ENCODE assay signal across 2 cellular contexts in genomic region chr19:3380829-3381228, GRCh38.
TF ChIP-seq lines count a peak whose summit lies in the region.

No MANE protein-coding gene starts in this region.

TF ChIP-seq in HCT116, 20 proteins besides CTCF, POLR2A, EP300 and RAD21:
- TF ChIP-seq FOSL1 (IDR thresholded peaks at IDR 0.05; ENCODE audit: low read depth), result no peak
- no peak for TF ChIP-seq SRF (IDR thresholded peaks at IDR 0.05; ENCODE audit: low read depth)
- no peak for TF ChIP-seq EZH2 (IDR thresholded peaks at IDR 0.05)
- TF ChIP-seq ELF1 (IDR thresholded peaks at IDR 0.05; ENCODE audit: borderline replicate concordance, low read depth), result no peak
- no peak for TF ChIP-seq SP1 (IDR thresholded peaks at IDR 0.05; ENCODE audit: low read depth)
- TF ChIP-seq ZNF274 (IDR thresholded peaks at IDR 0.05; ENCODE audit: low read depth, low read length), result no peak
- no peak for TF ChIP-seq EGR1 (IDR thresholded peaks at IDR 0.05; ENCODE audit: low read depth)
- no peak for TF ChIP-seq EZH2phosphoT487 (IDR thresholded peaks at IDR 0.05; ENCODE audit: borderline replicate concordance)
- no peak for TF ChIP-seq ZBTB33 (IDR thresholded peaks at IDR 0.05; ENCODE audit: extremely low read depth, insufficient replicate concordance, low read length)
- TF ChIP-seq TCF7L2 (IDR thresholded peaks at IDR 0.05; ENCODE audit: borderline replicate concordance, extremely low read depth, insufficient read depth, insufficient read length), result no peak
- no peak for TF ChIP-seq REST (IDR thresholded peaks at IDR 0.05; ENCODE audit: low read depth)
- TF ChIP-seq CBX3 (IDR thresholded peaks at IDR 0.05; ENCODE audit: low read depth), result no peak
- TF ChIP-seq, protein P1, sequence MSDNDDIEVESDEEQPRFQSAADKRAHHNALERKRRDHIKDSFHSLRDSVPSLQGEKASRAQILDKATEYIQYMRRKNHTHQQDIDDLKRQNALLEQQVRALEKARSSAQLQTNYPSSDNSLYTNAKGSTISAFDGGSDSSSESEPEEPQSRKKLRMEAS (IDR thresholded peaks at IDR 0.05), result no peak
- TF ChIP-seq CEBPB (IDR thresholded peaks at IDR 0.05; ENCODE audit: low read depth), result no peak
- TF ChIP-seq YY1 (IDR thresholded peaks at IDR 0.05; ENCODE audit: extremely low read depth, insufficient replicate concordance, low read depth, low read length), result no peak
- TF ChIP-seq ZFX (IDR thresholded peaks at IDR 0.05), result no peak

TF ChIP-seq in K562, 482 proteins besides CTCF, POLR2A, EP300 and RAD21:
- TF ChIP-seq KAT8 (IDR thresholded peaks at IDR 0.05; ENCODE audit: low read depth) (no peak), CHD4 (IDR thresholded peaks at IDR 0.05; ENCODE audit: insufficient read depth, insufficient replicate concordance, low read depth, low read length, poor library complexity, severe bottlenecking) (peak; percentile 77), ADNP (tag; IDR thresholded peaks at IDR 0.05) (peak; percentile 79), RCOR1 (IDR thresholded peaks at IDR 0.05; ENCODE audit: borderline replicate concordance in 1 of 2, low read depth in 2 of 2, low read length in 2 of 2) (peak in 1 of 2 experiments; percentile 40; a peak in 1 of 4 replicates), RBM25 (IDR thresholded peaks at IDR 0.05; ENCODE audit: low read depth, low read length, severe bottlenecking) (peak; percentile 82), NUFIP1 (IDR thresholded peaks at IDR 0.05; ENCODE audit: partially characterized antibody) (no peak), RBM34 (IDR thresholded peaks at IDR 0.05; ENCODE audit: borderline replicate concordance, insufficient read depth, low read length) (no peak), KDM1A (IDR thresholded peaks at IDR 0.05) (peak; percentile 63 to 79), HNRNPUL1 (IDR thresholded peaks at IDR 0.05; ENCODE audit: low read length) (no peak), BCOR (IDR thresholded peaks at IDR 0.05) (peak; percentile 91), FOXP1 (CRISPR knock-in tag; IDR thresholded peaks at IDR 0.05) (no peak), ZNF785 (CRISPR knock-in tag; IDR thresholded peaks at IDR 0.05) (no peak), SMARCA5 (IDR thresholded peaks at IDR 0.05) (peak; percentile 60), ZKSCAN1 (IDR thresholded peaks at IDR 0.05; ENCODE audit: low read depth, low read length) (no peak), HMG20A (CRISPR knock-in tag; conservative IDR thresholded peaks at IDR 0.05) (no peak), HDAC2 (IDR thresholded peaks at IDR 0.05) (peak; percentile 67; the same call in 1 of the 2 replicates), RBM15 (IDR thresholded peaks at IDR 0.05; ENCODE audit: insufficient read depth, low read length) (no peak)
- TF ChIP-seq, protein P2, sequence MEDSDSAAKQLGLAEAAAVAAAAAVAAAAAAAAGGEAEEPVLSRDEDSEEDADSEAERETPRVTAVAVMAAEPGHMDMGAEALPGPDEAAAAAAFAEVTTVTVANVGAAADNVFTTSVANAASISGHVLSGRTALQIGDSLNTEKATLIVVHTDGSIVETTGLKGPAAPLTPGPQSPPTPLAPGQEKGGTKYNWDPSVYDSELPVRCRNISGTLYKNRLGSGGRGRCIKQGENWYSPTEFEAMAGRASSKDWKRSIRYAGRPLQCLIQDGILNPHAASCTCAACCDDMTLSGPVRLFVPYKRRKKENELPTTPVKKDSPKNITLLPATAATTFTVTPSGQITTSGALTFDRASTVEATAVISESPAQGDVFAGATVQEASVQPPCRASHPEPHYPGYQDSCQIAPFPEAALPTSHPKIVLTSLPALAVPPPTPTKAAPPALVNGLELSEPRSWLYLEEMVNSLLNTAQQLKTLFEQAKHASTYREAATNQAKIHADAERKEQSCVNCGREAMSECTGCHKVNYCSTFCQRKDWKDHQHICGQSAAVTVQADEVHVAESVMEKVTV (CRISPR knock-in tag; IDR thresholded peaks at IDR 0.05), result no peak
